Comparison of ENCODE assay signal across 7 cellular contexts in genomic region chr7:144223675-144224074, GRCh38. TPM values are rescaled to one million over a fixed set of nuclear protein-coding genes. Genes with fewer than 3 reads are reported as not detected.
"Had no signal": no experiment of that assay in that cellular context is flagged by ENCODE, and none has a peak within 500 bp of the region (broad histone marks: within the 10 kb centered on the region; RNA-seq: fewer than 3 reads in every experiment).

No MANE protein-coding gene starts in this region.

RNA-seq across cellular contexts. Expression of gene OR2A42, which starts 15.7 kb away (rescaled TPM):
- total RNA-seq: temporal lobe, testis, tibial nerve, transverse colon, upper lobe of right lung, vagina had no signal
- polyA plus RNA-seq: stomach had no signal
